1 cellular context compared by ENCODE assay signal in genomic region chr22:46104170-46104880, GRCh38.
A peak's percentile ranks its signal among the peaks of the same experiment; 100 is the strongest.
TF ChIP-seq lines count a peak whose summit lies in the region.

No MANE protein-coding gene starts in this region.

TF ChIP-seq in K562, 482 proteins besides CTCF, POLR2A, EP300 and RAD21 (continued from another document):
- TF ChIP-seq ZHX1 (conservative IDR thresholded peaks at IDR 0.05; ENCODE audit: low read length) (0 out of 2 replicates have a peak, but pooled peaks have one; percentile 75), PURB (CRISPR knock-in tag; IDR thresholded peaks at IDR 0.05; ENCODE audit: low read depth) (no peak), NFXL1 (CRISPR knock-in tag; IDR thresholded peaks at IDR 0.05) (no peak), YY1 (IDR thresholded peaks at IDR 0.05; ENCODE audit: borderline replicate concordance in 1 of 3, control insufficient read depth in 1 of 3, extremely low read depth in 1 of 3, insufficient read depth in 3 of 3, insufficient read length in 1 of 3, insufficient replicate concordance in 2 of 3, low read depth in 1 of 3, low read length in 2 of 3) (peak; percentile 40 to 88 (median 47)), SMARCC2 (IDR thresholded peaks at IDR 0.05; ENCODE audit: low read depth) (no peak), RERE (CRISPR knock-in tag; IDR thresholded peaks at IDR 0.05; ENCODE audit: borderline replicate concordance) (no peak), MXI1 (IDR thresholded peaks at IDR 0.05; ENCODE audit: low read depth, low read length) (no peak)
TF ChIP-seq in K562: peak in this region for 3.
